Comparison of ENCODE assay signal across 8 cellular contexts in genomic region chr1:45010855-45011811, GRCh38. TPM values are rescaled to one million over a fixed set of nuclear protein-coding genes. Genes with fewer than 3 reads are reported as not detected.
DNase-seq lines count a peak whose midpoint lies in the region; ATAC-seq, FAIRE-seq and TF ChIP-seq lines count a peak whose summit lies in the region.

HECTD3 (minus strand) TSS chr1:45011324; CDS start chr1:45011257, 67 bp downstream.

- no peaks in the 10 kb centered on the region for H3K9me3 Mint-ChIP-seq in neural progenitor cell

- peak; percentile 67 for ATAC-seq in foreskin keratinocyte

- H2AFZ ChIP-seq in neural progenitor cell (replicated peaks): peak within 1 kb of the TSS; percentile 98

- peaks cover 3% of the 10 kb centered on the region for H3K36me3 Mint-ChIP-seq in neural progenitor cell

- H3F3A ChIP-seq in neural progenitor cell (ENCODE audit: low read depth): peaks cover 7% of the 10 kb centered on the region

- H3K9me3 ChIP-seq in SJCRH30 (replicated peaks): no peaks in the 10 kb centered on the region
- H3K9me3 ChIP-seq in neural progenitor cell (ENCODE audit: low read depth): no peaks in the 10 kb centered on the region

- peak within 1 kb of the TSS; percentile 59 for H3K27ac ChIP-seq in SJCRH30
- H3K27ac ChIP-seq in foreskin keratinocyte: peak within 1 kb of the TSS; percentile 63
- no peak within 1 kb of the TSS for H3K27ac ChIP-seq in neural progenitor cell
- peak within 1 kb of the TSS; percentile 80 for H3K27ac ChIP-seq in substantia nigra (ENCODE audit: low read depth, low read length, poor library complexity, severe bottlenecking)

- FAIRE-seq in H54 (lab: Jason Lieb, UNC): no peak

- peaks cover 3% of the 10 kb centered on the region for H4K20me1 ChIP-seq in neural progenitor cell (ENCODE audit: low read depth)

- peaks cover 10% of the 10 kb centered on the region for H3K79me2 ChIP-seq in neural progenitor cell (ENCODE audit: low read depth)

- peak within 1 kb of the TSS; percentile 92 for H3K4me3 ChIP-seq in SJCRH30
- peak within 1 kb of the TSS; percentile 90 for H3K4me3 ChIP-seq in neural progenitor cell

- peak within 1 kb of the TSS; percentile 100 for H3K4me2 ChIP-seq in neural progenitor cell

- H3K27me3 ChIP-seq in SJCRH30 (no peaks in the 10 kb centered on the region), foreskin keratinocyte (no peaks in the 10 kb centered on the region), neural progenitor cell (peaks cover 3% of the 10 kb centered on the region)

- TF ChIP-seq CTCF in foreskin keratinocyte (conservative IDR thresholded peaks at IDR 0.05): no peak
- TF ChIP-seq CTCF in neural progenitor cell (IDR thresholded peaks at IDR 0.05): no peak

- H3K4me3 Mint-ChIP-seq in neural progenitor cell: peak within 1 kb of the TSS; percentile 90

- H3K9ac ChIP-seq in neural progenitor cell: peak within 1 kb of the TSS; percentile 64

- H3K36me3 ChIP-seq in SJCRH30: peaks cover 13% of the 10 kb centered on the region
- no peaks in the 10 kb centered on the region for H3K36me3 ChIP-seq in neural progenitor cell

- H3K4me1 ChIP-seq in SJCRH30 (no peaks in the 10 kb centered on the region), foreskin keratinocyte (peaks cover 5% of the 10 kb centered on the region), neural progenitor cell (peaks cover 5% of the 10 kb centered on the region)

- DNase-seq in ELR (ENCODE audit: low read depth): peak; percentile 84
- DNase-seq in H54 (ENCODE audit: insufficient read length, low spot score): peak; percentile 68
- peak; percentile 78 for DNase-seq in M059J (ENCODE audit: low read depth)
- DNase-seq in SJCRH30: peak; percentile 92 to 95
- DNase-seq in activated gamma-delta T cell treated with anti-CD3 and anti-CD28 coated beads, Interleukin-2, amount 50 U/mL, for 16 hours (ENCODE audit: low read depth): peak; percentile 54
- peak; percentile 49 to 73 for DNase-seq in foreskin keratinocyte
- DNase-seq in neural progenitor cell (ENCODE audit: low spot score): peak; percentile 86
- DNase-seq in substantia nigra (lab: John Stamatoyannopoulos, UW): peak in 47 of 49 donors; percentile 34 to 91 (median 77)

- H3K27me3 Mint-ChIP-seq in neural progenitor cell (ENCODE audit: insufficient read depth, low read depth): peaks cover 2% of the 10 kb centered on the region

- H3K27ac Mint-ChIP-seq in neural progenitor cell: peak within 1 kb of the TSS; percentile 44

- peak; percentile 65 for TF ChIP-seq POLR2A in H54 (IDR thresholded peaks at IDR 0.05; ENCODE audit: low read depth, low read length)

- H3K4me1 Mint-ChIP-seq in neural progenitor cell: peaks cover 39% of the 10 kb centered on the region

RNA-seq across cellular contexts. Expression of gene HECTD3, which starts in this region (rescaled TPM):
- 23.8 and 33.7 TPM in 2 replicates for total RNA-seq in M059J (2014; rRNA removed; shearing (Covaris generic))
- total RNA-seq in SJCRH30 (2014; rRNA removed; shearing (Covaris generic)): 19.6 and 21.3 TPM in 2 replicates
- total RNA-seq in foreskin keratinocyte (23.4 and 24.8 TPM in 2 replicates), neural progenitor cell (ENCODE audit: low replicate concordance) (13.1 and 26.7 TPM in 2 replicates)
- polyA plus RNA-seq in foreskin keratinocyte: 23.4 and 25.9 TPM in 2 replicates
